Comparison of ENCODE assay signal across 1 cellular context in the genomic region with DNA sequence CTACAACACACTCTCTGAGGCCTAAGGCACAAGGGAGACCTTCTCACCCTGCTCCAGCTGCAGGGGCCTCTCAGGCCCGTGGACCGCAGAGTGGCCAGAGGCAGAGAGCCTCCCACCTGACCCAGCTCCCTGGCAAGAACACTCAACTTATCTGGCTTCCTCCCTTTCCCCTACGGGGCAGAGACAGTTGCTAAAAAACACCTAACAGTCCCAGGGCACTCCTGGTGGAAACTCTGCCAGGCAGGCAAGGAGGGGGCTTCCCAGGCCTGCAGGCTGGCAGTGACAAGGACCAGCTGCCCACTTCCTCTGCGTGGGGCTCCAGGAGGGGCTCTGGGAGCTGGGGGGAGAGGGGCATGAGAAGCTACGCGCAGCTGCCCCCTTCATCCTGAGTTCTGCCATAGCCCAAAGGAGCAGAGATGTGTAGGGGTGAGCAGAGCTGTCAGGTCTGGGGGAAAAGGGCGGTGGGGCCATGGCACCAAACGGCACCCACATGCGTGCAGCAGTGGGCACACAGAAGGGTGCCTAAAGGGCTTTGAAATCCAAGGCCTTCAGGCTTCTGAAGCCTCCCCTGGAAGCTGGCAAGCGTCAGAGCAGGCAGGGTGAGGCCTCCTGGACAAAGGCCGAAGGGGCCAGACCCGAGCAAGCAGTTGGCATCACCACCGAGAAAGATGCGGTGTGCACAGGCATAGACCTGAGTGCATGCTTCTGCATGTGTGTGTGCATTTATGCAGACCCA.
TF ChIP-seq lines count a peak whose summit lies in the region.

No MANE protein-coding gene starts in this region.

TF ChIP-seq in GM12878, 131 proteins besides CTCF, POLR2A, EP300 and RAD21:
- TF ChIP-seq STAT3 (IDR thresholded peaks at IDR 0.05; ENCODE audit: low read depth, low read length) = no peak
- no peak for TF ChIP-seq KDM1A (IDR thresholded peaks at IDR 0.05; ENCODE audit: borderline replicate concordance)
- TF ChIP-seq ATF3 (IDR thresholded peaks at IDR 0.05; ENCODE audit: borderline replicate concordance, extremely low read depth, low read depth, low read length) = no peak
- peak; percentile 7; the same call in 1 of the 2 replicates for TF ChIP-seq SPI1 (IDR thresholded peaks at IDR 0.05; ENCODE audit: borderline replicate concordance, insufficient read depth, low read depth, low read length)
- TF ChIP-seq SUZ12 (IDR thresholded peaks at IDR 0.05; ENCODE audit: unreplicated experiment) = no peak
